In the genomic region with DNA sequence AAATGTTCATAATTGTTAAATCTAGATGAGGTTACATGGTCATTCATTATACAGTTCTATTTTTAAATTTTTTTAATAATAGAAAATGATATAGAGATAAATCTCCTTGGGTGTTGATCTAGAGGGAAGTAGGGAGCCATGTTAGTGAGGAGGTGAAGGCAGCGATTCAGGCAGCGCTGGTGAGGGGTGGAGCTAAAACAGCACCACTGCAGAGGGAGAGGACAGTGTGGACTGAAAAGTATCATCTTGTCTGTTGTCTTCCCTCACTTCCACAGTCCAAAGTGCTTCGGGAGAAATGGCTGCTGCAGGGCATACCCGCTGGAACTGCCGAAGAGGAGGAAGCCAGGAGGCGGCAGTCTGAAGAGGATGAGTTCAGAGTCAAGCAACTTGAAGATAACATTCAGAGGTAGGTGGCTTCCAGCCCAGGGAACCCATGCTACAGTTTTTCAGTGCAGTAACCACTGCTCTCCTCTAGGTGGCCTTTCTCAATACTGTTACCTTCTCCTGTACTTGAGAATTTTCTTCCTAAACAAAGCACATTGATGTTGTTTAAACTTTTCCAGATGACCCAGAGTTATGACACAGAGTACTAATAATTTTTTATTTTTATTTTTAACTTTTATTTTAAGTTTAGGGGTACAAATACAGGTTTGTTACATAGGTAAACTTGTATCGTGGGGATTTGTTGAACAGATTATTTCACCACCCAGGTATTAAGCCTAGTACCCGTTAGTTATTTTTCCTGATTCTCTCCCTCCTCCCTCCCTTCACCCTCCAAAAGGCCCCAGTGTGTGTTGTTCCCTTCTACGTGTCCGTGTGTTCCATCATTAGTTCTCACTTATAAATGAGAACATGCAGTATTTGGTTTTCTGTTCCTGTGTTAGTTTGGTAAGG, we compare ENCODE assay signal across 3 cellular contexts.
TF ChIP-seq lines count a peak whose summit lies in the region.

No MANE protein-coding gene starts in this region.

TF ChIP-seq in GM12891, 5 proteins besides CTCF, POLR2A, EP300 and RAD21:
- TF ChIP-seq SPI1 (IDR thresholded peaks at IDR 0.05; ENCODE audit: low read depth, low read length) (no peak), POU2F2 (IDR thresholded peaks at IDR 0.05; ENCODE audit: low read depth, low read length) (no peak), POLR2AphosphoS5 (IDR thresholded peaks at IDR 0.05; ENCODE audit: low read depth, low read length) (no peak), PAX5 (IDR thresholded peaks at IDR 0.05; ENCODE audit: insufficient read depth, low read length, severe bottlenecking) (no peak), TAF1 (IDR thresholded peaks at IDR 0.05; ENCODE audit: low read depth, low read length) (no peak)

TF ChIP-seq in SK-N-SH, 30 proteins besides CTCF, POLR2A, EP300 and RAD21:
- TF ChIP-seq, protein P1, sequence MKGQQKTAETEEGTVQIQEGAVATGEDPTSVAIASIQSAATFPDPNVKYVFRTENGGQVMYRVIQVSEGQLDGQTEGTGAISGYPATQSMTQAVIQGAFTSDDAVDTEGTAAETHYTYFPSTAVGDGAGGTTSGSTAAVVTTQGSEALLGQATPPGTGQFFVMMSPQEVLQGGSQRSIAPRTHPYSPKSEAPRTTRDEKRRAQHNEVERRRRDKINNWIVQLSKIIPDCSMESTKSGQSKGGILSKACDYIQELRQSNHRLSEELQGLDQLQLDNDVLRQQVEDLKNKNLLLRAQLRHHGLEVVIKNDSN (IDR thresholded peaks at IDR 0.05; ENCODE audit: borderline replicate concordance, low read depth): no peak
- no peak for TF ChIP-seq GATA2 (CRISPR knock-in tag; IDR thresholded peaks at IDR 0.05)
- TF ChIP-seq GABPA (IDR thresholded peaks at IDR 0.05; ENCODE audit: low read depth): no peak
- no peak for TF ChIP-seq NRF1 (IDR thresholded peaks at IDR 0.05; ENCODE audit: low read depth, low read length)
- no peak for TF ChIP-seq CHD2 (IDR thresholded peaks at IDR 0.05; ENCODE audit: low read length, partially characterized antibody)
- TF ChIP-seq, protein P2, sequence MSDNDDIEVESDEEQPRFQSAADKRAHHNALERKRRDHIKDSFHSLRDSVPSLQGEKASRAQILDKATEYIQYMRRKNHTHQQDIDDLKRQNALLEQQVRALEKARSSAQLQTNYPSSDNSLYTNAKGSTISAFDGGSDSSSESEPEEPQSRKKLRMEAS (IDR thresholded peaks at IDR 0.05; ENCODE audit: low read depth): no peak
- TF ChIP-seq TEAD4 (IDR thresholded peaks at IDR 0.05; ENCODE audit: borderline replicate concordance, insufficient read depth): no peak

TF ChIP-seq in H1, 55 proteins besides CTCF, POLR2A, EP300 and RAD21:
- TF ChIP-seq, protein P3, sequence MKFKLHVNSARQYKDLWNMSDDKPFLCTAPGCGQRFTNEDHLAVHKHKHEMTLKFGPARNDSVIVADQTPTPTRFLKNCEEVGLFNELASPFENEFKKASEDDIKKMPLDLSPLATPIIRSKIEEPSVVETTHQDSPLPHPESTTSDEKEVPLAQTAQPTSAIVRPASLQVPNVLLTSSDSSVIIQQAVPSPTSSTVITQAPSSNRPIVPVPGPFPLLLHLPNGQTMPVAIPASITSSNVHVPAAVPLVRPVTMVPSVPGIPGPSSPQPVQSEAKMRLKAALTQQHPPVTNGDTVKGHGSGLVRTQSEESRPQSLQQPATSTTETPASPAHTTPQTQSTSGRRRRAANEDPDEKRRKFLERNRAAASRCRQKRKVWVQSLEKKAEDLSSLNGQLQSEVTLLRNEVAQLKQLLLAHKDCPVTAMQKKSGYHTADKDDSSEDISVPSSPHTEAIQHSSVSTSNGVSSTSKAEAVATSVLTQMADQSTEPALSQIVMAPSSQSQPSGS (IDR thresholded peaks at IDR 0.05; ENCODE audit: low read length): no peak
- TF ChIP-seq SIX5 (IDR thresholded peaks at IDR 0.05; ENCODE audit: low read depth, low read length) (no peak), YY1 (IDR thresholded peaks at IDR 0.05; ENCODE audit: low read depth, low read length) (peak; percentile 68; the same call in 1 of the 2 replicates), RFX5 (IDR thresholded peaks at IDR 0.05; ENCODE audit: borderline replicate concordance, low read depth, low read length) (no peak), KDM1A (IDR thresholded peaks at IDR 0.05; ENCODE audit: borderline replicate concordance, low read length) (peak; percentile 35; the same call in 1 of the 2 replicates), CBX8 (IDR thresholded peaks at IDR 0.05; ENCODE audit: borderline replicate concordance, low read depth, low read length) (no peak), EZH2 (IDR thresholded peaks at IDR 0.05; ENCODE audit: low read depth, low read length, severe bottlenecking) (no peak), SAP30 (IDR thresholded peaks at IDR 0.05; ENCODE audit: insufficient read depth, insufficient replicate concordance, low read length) (no peak), KDM4A (IDR thresholded peaks at IDR 0.05; ENCODE audit: low read depth, low read length, severe bottlenecking) (peak; percentile 23), HDAC2 (IDR thresholded peaks at IDR 0.05; ENCODE audit: borderline replicate concordance in 1 of 2, low read depth in 2 of 2, low read length in 2 of 2) (0 out of 4 replicates have a peak, but pooled peaks of 1 of the 2 experiments have one; percentile 46)
- TF ChIP-seq, protein P4, sequence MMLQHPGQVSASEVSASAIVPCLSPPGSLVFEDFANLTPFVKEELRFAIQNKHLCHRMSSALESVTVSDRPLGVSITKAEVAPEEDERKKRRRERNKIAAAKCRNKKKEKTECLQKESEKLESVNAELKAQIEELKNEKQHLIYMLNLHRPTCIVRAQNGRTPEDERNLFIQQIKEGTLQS (IDR thresholded peaks at IDR 0.05; ENCODE audit: insufficient read depth, low read depth, low read length): no peak
- TF ChIP-seq, protein P5, sequence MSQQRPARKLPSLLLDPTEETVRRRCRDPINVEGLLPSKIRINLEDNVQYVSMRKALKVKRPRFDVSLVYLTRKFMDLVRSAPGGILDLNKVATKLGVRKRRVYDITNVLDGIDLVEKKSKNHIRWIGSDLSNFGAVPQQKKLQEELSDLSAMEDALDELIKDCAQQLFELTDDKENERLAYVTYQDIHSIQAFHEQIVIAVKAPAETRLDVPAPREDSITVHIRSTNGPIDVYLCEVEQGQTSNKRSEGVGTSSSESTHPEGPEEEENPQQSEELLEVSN (IDR thresholded peaks at IDR 0.05): no peak
